19 cellular contexts compared by ENCODE assay signal in genomic region chr6:149132336-149132735, GRCh38.
DNase-seq lines count a peak whose midpoint lies in the region; ATAC-seq lines count a peak whose summit lies in the region.
"Had no signal": no experiment of that assay in that cellular context is flagged by ENCODE, and none has a peak within 500 bp of the region (broad histone marks: within the 10 kb centered on the region; RNA-seq: fewer than 3 reads in every experiment).

No MANE protein-coding gene starts in this region.

- H3K36me3 Mint-ChIP-seq in activated CD4-positive, alpha-beta T cell treated with anti-CD3 and anti-CD28 coated beads for 36 hours (ENCODE audit: low read depth): no peaks in the 10 kb centered on the region
- H3K36me3 Mint-ChIP-seq in activated T-helper 2 cell treated with anti-CD3 and anti-CD28 coated beads, Interferon-gamma antibody, Interleukin-2, Interleukin-4, amounts not matched to agents 10 μg/mL and 5 μg/mL and 100 μg/mL, durations not matched to agents 14 hours and 24 hours and 36 hours (ENCODE audit: low read depth): peaks cover 30% of the 10 kb centered on the region
- peaks cover 0 to 10% (median 0%) of the 10 kb centered on the region in 3 donors for H3K36me3 Mint-ChIP-seq in naive thymus-derived CD8-positive, alpha-beta T cell
- H3K36me3 Mint-ChIP-seq: mesothelial cell of epicardium had no signal

- peak overlapping the region; percentile 62 for H3K27ac Mint-ChIP-seq in activated CD4-positive, alpha-beta T cell treated with anti-CD3 and anti-CD28 coated beads for 36 hours
- H3K27ac Mint-ChIP-seq in activated T-helper 2 cell treated with anti-CD3 and anti-CD28 coated beads, Interferon-gamma antibody, Interleukin-2, Interleukin-4, amounts not matched to agents 10 μg/mL and 5 μg/mL and 100 μg/mL, durations not matched to agents 14 hours and 24 hours and 36 hours: peak overlapping the region; percentile 87
- peak overlapping the region in 6 of 10 donors; percentile 2 to 91 (median 56) for H3K27ac Mint-ChIP-seq in naive thymus-derived CD8-positive, alpha-beta T cell
- H3K27ac Mint-ChIP-seq: activated B cell treated with CpG ODN at 0.5 μM for 24 hours, mesothelial cell of epicardium had no signal

- peaks cover 39% of the 10 kb centered on the region for H3K4me1 Mint-ChIP-seq in activated CD4-positive, alpha-beta T cell treated with anti-CD3 and anti-CD28 coated beads for 36 hours
- H3K4me1 Mint-ChIP-seq in activated T-helper 2 cell treated with anti-CD3 and anti-CD28 coated beads, Interferon-gamma antibody, Interleukin-2, Interleukin-4, amounts not matched to agents 10 μg/mL and 5 μg/mL and 100 μg/mL, durations not matched to agents 14 hours and 24 hours and 36 hours (ENCODE audit: low read depth): peaks cover 52% of the 10 kb centered on the region
- peaks cover 26 to 53% (median 43%) of the 10 kb centered on the region in 4 donors for H3K4me1 Mint-ChIP-seq in naive thymus-derived CD8-positive, alpha-beta T cell

- no peak overlapping the region for H3K4me3 Mint-ChIP-seq in activated CD4-positive, alpha-beta T cell treated with anti-CD3 and anti-CD28 coated beads for 36 hours
- H3K4me3 Mint-ChIP-seq in activated T-helper 2 cell treated with anti-CD3 and anti-CD28 coated beads, Interferon-gamma antibody, Interleukin-2, Interleukin-4, amounts not matched to agents 10 μg/mL and 5 μg/mL and 100 μg/mL, durations not matched to agents 14 hours and 24 hours and 36 hours (ENCODE audit: low read depth): peak overlapping the region; percentile 15
- H3K4me3 Mint-ChIP-seq in naive thymus-derived CD8-positive, alpha-beta T cell: peak overlapping the region in 2 of 10 donors; percentile 15
- H3K4me3 Mint-ChIP-seq: activated B cell treated with CpG ODN at 0.5 μM for 24 hours, mesothelial cell of epicardium had no signal

- POLR2A ChIA-PET in activated CD4-positive, alpha-beta T cell treated with anti-CD3 and anti-CD28 coated beads for 36 hours (lab: Charles Lee): no interaction called here
- POLR2A ChIA-PET in naive thymus-derived CD8-positive, alpha-beta T cell (lab: Charles Lee): interaction anchor here (0.5 to 6.0 kb wide), 2 partner anchors 7 to 133 kb away, joined by 3 to 32 read pairs; no protein-coding TSS in a partner anchor

- intact Hi-C loops in activated CD4-positive, alpha-beta T cell treated with anti-CD3 and anti-CD28 coated beads for 36 hours (cut with DNase I, micrococcal nuclease): no loop called here
- intact Hi-C loops in activated T-helper 2 cell treated with anti-CD3 and anti-CD28 coated beads, Interferon-gamma antibody, Interleukin-2, Interleukin-4, amounts not matched to agents 10 μg/mL and 5 μg/mL and 100 μg/mL, durations not matched to agents 14 hours and 24 hours and 36 hours (cut with micrococcal nuclease): no loop called here

- CTCF ChIA-PET in activated CD4-positive, alpha-beta T cell treated with anti-CD3 and anti-CD28 coated beads for 36 hours (lab: Charles Lee): no interaction called here

- peak; percentile 61 for ATAC-seq in activated CD4-positive, alpha-beta T cell treated with anti-CD3 and anti-CD28 coated beads for 36 hours
- ATAC-seq in naive thymus-derived CD8-positive, alpha-beta T cell: no peak
- ATAC-seq: gastrocnemius medialis had no signal

- H3K27me3 Mint-ChIP-seq in activated CD4-positive, alpha-beta T cell treated with anti-CD3 and anti-CD28 coated beads for 36 hours: no peaks in the 10 kb centered on the region
- no peaks in the 10 kb centered on the region for H3K27me3 Mint-ChIP-seq in activated T-helper 2 cell treated with anti-CD3 and anti-CD28 coated beads, Interferon-gamma antibody, Interleukin-2, Interleukin-4, amounts not matched to agents 10 μg/mL and 5 μg/mL and 100 μg/mL, durations not matched to agents 14 hours and 24 hours and 36 hours (ENCODE audit: low read depth)
- H3K27me3 Mint-ChIP-seq in naive thymus-derived CD8-positive, alpha-beta T cell: no peaks in the 10 kb centered on the region
- H3K27me3 Mint-ChIP-seq: activated B cell treated with CpG ODN at 0.5 μM for 24 hours had no signal

- no peak for DNase-seq in activated CD4-positive, alpha-beta T cell treated with anti-CD3 and anti-CD28 coated beads for 36 hours
- no peak for DNase-seq in activated CD4-positive, alpha-beta T cell treated with anti-CD3 and anti-CD28 coated beads for 1 hour
- DNase-seq in HT-29 (ENCODE audit: low spot score): peak; percentile 76
- DNase-seq in activated T-helper 2 cell treated with anti-CD3 and anti-CD28 coated beads, Interferon-gamma antibody, Interleukin-2, Interleukin-4, amounts not matched to agents 10 μg/mL and 5 μg/mL and 100 μg/mL, durations not matched to agents 14 hours and 24 hours and 36 hours (ENCODE audit: low spot score): no peak
- DNase-seq in naive thymus-derived CD8-positive, alpha-beta T cell: no peak
- DNase-seq in ureter (ENCODE audit: low spot score): no peak
- no peak for DNase-seq in AML-193 (lab: John Stamatoyannopoulos, UW)
- no peak for DNase-seq in hepatic stellate cell (ENCODE audit: low spot score)
- DNase-seq: activated B cell treated with CpG ODN at 0.5 μM for 24 hours; adrenal gland; C1 segment of cervical spinal cord; dermis blood vessel endothelial cell; gastrocnemius medialis; NCI-H1930; NCI-H446; stimulated activated CD4-positive, alpha-beta T cell treated with anti-CD3 and anti-CD28 coated beads, Interleukin-4, amount 100 ng/mL, for 4 hours; SW 1271; testis had no signal

- no peaks in the 10 kb centered on the region for H3K9me3 Mint-ChIP-seq in activated CD4-positive, alpha-beta T cell treated with anti-CD3 and anti-CD28 coated beads for 36 hours (ENCODE audit: low read depth)
- H3K9me3 Mint-ChIP-seq in activated T-helper 2 cell treated with anti-CD3 and anti-CD28 coated beads, Interferon-gamma antibody, Interleukin-2, Interleukin-4, amounts not matched to agents 10 μg/mL and 5 μg/mL and 100 μg/mL, durations not matched to agents 14 hours and 24 hours and 36 hours: no peaks in the 10 kb centered on the region
- no peaks in the 10 kb centered on the region for H3K9me3 Mint-ChIP-seq in naive thymus-derived CD8-positive, alpha-beta T cell
- H3K9me3 Mint-ChIP-seq: activated B cell treated with CpG ODN at 0.5 μM for 24 hours had no signal
